20 cellular contexts compared by ENCODE assay signal in the genomic region with DNA sequence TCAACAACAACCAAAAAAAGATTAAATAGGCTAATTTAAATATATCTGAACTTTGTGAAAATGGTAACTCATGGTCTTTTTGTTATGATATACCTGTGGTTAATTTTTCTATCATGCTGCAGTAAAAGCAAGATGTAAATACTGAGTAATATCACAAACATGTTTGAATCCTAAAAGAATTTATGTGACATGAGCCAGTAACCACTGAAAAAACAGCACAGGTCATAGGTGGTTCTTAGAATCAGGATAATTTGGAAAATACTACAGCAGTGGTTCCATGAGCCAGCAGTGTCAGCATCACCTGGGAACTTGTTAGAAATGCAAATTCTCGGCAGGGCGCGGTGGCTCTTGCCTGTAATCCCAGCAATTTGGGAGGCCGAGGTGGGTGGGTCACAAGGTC.
"Had no signal": no experiment of that assay in that cellular context is flagged by ENCODE, and none has a peak within 500 bp of the region (broad histone marks: within the 10 kb centered on the region; RNA-seq: fewer than 3 reads in every experiment).

No MANE protein-coding gene starts in this region.

- H3K9me3 ChIP-seq: breast epithelium, neutrophil, thoracic aorta, uterus had no signal

- H3K27me3 ChIP-seq: breast epithelium, hepatocyte, neutrophil, uterus had no signal

- DNase-seq: activated CD4-positive, alpha-beta T cell treated with anti-CD3 and anti-CD28 coated beads for 4 hours; activated CD4-positive, alpha-beta T cell treated with anti-CD3 and anti-CD28 coated beads, Interleukin-2, amount 50 U/mL, for 48 hours; activated CD8-positive, alpha-beta memory T cell treated with anti-CD3 and anti-CD28 coated beads, Interleukin-2, amount 50 U/mL, for 4 hours; activated gamma-delta T cell treated with Interleukin-2 at 50 U/mL for 16 hours; activated T-cell treated with anti-CD3 and anti-CD28 coated beads, Interleukin-2, amount 50 U/mL, for 1 hour; central memory CD4-positive, alpha-beta T cell; endodermal cell; glutamatergic neuron; left cardiac atrium; naive B cell; nephron progenitor cell; small intestine; stimulated activated CD4-positive, alpha-beta T cell treated with anti-CD3 and anti-CD28 coated beads, Interleukin-4, amount 100 ng/mL, for 24 hours; T-helper 9 cell; uterus had no signal

- H3K36me3 ChIP-seq: breast epithelium, thoracic aorta, uterus had no signal

- H2AFZ ChIP-seq: hepatocyte had no signal

- H3K4me3 ChIP-seq: breast epithelium, hepatocyte, thoracic aorta, uterus had no signal

- H3K4me2 ChIP-seq: hepatocyte had no signal

- H3K27ac ChIP-seq: breast epithelium, hepatocyte, neutrophil, thoracic aorta, uterus, VCaP had no signal
